In genomic region chr3:66507631-66508260, GRCh38 we compare ENCODE assay signal across 1 cellular context.
TF ChIP-seq lines count a peak whose summit lies in the region.

No MANE protein-coding gene starts in this region.

TF ChIP-seq in HepG2, 621 proteins besides CTCF, POLR2A, EP300 and RAD21:
- TF ChIP-seq, protein P1, sequence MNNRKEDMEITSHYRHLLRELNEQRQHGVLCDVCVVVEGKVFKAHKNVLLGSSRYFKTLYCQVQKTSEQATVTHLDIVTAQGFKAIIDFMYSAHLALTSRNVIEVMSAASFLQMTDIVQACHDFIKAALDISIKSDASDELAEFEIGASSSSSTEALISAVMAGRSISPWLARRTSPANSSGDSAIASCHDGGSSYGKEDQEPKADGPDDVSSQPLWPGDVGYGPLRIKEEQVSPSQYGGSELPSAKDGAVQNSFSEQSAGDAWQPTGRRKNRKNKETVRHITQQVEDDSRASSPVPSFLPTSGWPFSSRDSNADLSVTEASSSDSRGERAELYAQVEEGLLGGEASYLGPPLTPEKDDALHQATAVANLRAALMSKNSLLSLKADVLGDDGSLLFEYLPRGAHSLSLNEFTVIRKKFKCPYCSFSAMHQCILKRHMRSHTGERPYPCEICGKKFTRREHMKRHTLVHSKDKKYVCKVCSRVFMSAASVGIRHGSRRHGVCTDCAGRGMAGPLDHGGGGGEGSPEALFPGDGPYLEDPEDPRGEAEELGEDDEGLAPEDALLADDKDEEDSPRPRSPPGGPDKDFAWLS (CRISPR knock-in tag; IDR thresholded peaks at IDR 0.05; ENCODE audit: borderline replicate concordance), result no peak
- TF ChIP-seq MED1 (CRISPR knock-in tag; IDR thresholded peaks at IDR 0.05), result no peak
- TF ChIP-seq RFX1 (IDR thresholded peaks at IDR 0.05), result no peak
- no peak for TF ChIP-seq ZBTB21 (CRISPR knock-in tag; IDR thresholded peaks at IDR 0.05)
- TF ChIP-seq SNAI1 (CRISPR knock-in tag; IDR thresholded peaks at IDR 0.05; ENCODE audit: borderline replicate concordance), result no peak
- no peak for TF ChIP-seq U2AF1 (optimal IDR thresholded peaks at IDR 0.05; ENCODE audit: low read depth, low read length)
- TF ChIP-seq ZKSCAN8 (CRISPR knock-in tag; IDR thresholded peaks at IDR 0.05; ENCODE audit: borderline replicate concordance), result no peak
- no peak for TF ChIP-seq ZNF280B (CRISPR knock-in tag; IDR thresholded peaks at IDR 0.05; ENCODE audit: borderline replicate concordance)
- TF ChIP-seq PLRG1 (conservative IDR thresholded peaks at IDR 0.05), result no peak
- no peak for TF ChIP-seq ZNF883 (CRISPR knock-in tag; IDR thresholded peaks at IDR 0.05; ENCODE audit: not compliant biosample characterization)
- no peak for TF ChIP-seq ZSCAN22 (CRISPR knock-in tag; IDR thresholded peaks at IDR 0.05)
- TF ChIP-seq LBX2 (CRISPR knock-in tag; IDR thresholded peaks at IDR 0.05; ENCODE audit: borderline replicate concordance), result no peak
- no peak for TF ChIP-seq ZNF569 (CRISPR knock-in tag; IDR thresholded peaks at IDR 0.05; ENCODE audit: borderline replicate concordance)
- TF ChIP-seq MZF1 (CRISPR knock-in tag; IDR thresholded peaks at IDR 0.05; ENCODE audit: borderline replicate concordance), result no peak
- TF ChIP-seq ERF (CRISPR knock-in tag; IDR thresholded peaks at IDR 0.05), result no peak
